30 cellular contexts compared by ENCODE assay signal in genomic region chr10:3417096-3417495, GRCh38.
"Had no signal": no experiment of that assay in that cellular context is flagged by ENCODE, and none has a peak within 500 bp of the region (broad histone marks: within the 10 kb centered on the region; RNA-seq: fewer than 3 reads in every experiment).

No MANE protein-coding gene starts in this region.

- H3K36me3 ChIP-seq: esophagus muscularis mucosa, gastrocnemius medialis, WERI-Rb-1 had no signal

- H3K27me3 ChIP-seq: body of pancreas, esophagus muscularis mucosa, foreskin keratinocyte, gastrocnemius medialis had no signal

- H3K4me1 ChIP-seq: esophagus muscularis mucosa, foreskin keratinocyte, gastrocnemius medialis had no signal

- H3K4me3 ChIP-seq: body of pancreas, esophagus muscularis mucosa, gastrocnemius medialis had no signal

- H3K27ac ChIP-seq: esophagus muscularis mucosa, foreskin keratinocyte, gastrocnemius medialis, WERI-Rb-1 had no signal

- DNase-seq: activated B cell treated with CpG ODN at 0.5 μM for 24 hours; activated CD4-positive, alpha-beta T cell treated with anti-CD3 and anti-CD28 coated beads for 48 hours; activated CD4-positive, alpha-beta T cell treated with anti-CD3 and anti-CD28 coated beads, Interleukin-2, amount 50 U/mL, for 1 hour; activated CD4-positive, alpha-beta T cell treated with anti-CD3 and anti-CD28 coated beads, Interleukin-2, amount 50 U/mL, for 48 hours; activated CD8-positive, alpha-beta memory T cell treated with anti-CD3 and anti-CD28 coated beads for 24 hours; activated CD8-positive, alpha-beta T cell treated with anti-CD3 and anti-CD28 coated beads for 36 hours; activated effector memory CD4-positive, alpha-beta T cell treated with Interleukin-2 at 50 U/mL for 16 hours; activated gamma-delta T cell treated with Interleukin-2 at 50 U/mL for 16 hours; activated naive CD4-positive, alpha-beta T cell treated with anti-CD3 and anti-CD28 coated beads, Interleukin-2, amount 50 U/mL, for 16 hours; activated naive CD4-positive, alpha-beta T cell treated with Interleukin-2 at 50 U/mL for 16 hours; activated T-cell treated with anti-CD3 and anti-CD28 coated beads, Interleukin-2, amount 50 U/mL, for 4 hours; amygdala; aorta; body of pancreas; caudate nucleus; cortex of kidney; dermis blood vessel endothelial cell; effector CD4-positive, alpha-beta T cell; effector memory CD8-positive, alpha-beta T cell; erythroblast; foreskin keratinocyte; gastrocnemius medialis; glutamatergic neuron; T-helper 1 cell; T-helper 17 cell; T1000; WERI-Rb-1 had no signal

- ATAC-seq: activated CD4-positive, CD25-positive, alpha-beta regulatory T cell treated with anti-CD3 and anti-CD28 coated beads, Interleukin-2, amount 50 U/mL, for 24 hours; activated CD8-positive, alpha-beta T cell treated with anti-CD3 and anti-CD28 coated beads for 36 hours; activated T-cell treated with anti-CD3 and anti-CD28 coated beads, Interleukin-2, amount 50 U/mL, for 4 hours; activated T-helper 17 cell treated with anti-CD3 and anti-CD28 coated beads, Interleukin-2, amount 50 U/mL, for 72 hours; body of pancreas; effector memory CD8-positive, alpha-beta T cell; foreskin keratinocyte; gastrocnemius medialis; T-helper 17 cell had no signal

- H3K9me3 ChIP-seq: body of pancreas, esophagus muscularis mucosa, gastrocnemius medialis had no signal
